13 cellular contexts compared by ENCODE assay signal in the genomic region with DNA sequence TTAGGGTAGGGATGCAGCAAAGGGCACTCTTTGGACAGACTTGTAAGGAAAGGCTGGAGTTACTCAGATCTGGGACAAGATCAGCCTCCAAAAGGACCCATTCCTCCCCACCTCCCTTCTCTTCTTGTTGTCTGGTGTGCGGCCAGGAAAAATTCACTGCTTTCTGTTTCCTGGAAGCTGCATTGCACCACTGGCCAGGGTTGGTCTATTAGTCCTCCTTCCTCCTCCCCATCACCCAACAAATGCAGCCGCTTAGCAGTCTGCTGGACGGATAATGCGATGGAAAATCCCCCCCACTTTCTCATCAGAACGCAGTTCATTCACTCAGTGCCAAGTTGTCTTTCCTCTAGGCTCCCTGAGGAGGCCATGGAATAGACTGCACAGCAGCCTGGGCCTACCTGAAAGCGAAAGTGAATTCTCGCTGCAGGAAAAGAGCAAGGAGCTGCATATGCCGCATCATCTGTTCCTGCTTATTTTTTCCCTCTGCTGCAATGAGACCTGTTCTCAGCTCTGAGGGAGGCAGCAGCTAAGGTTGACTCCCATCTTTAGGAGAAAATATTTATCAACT.
DNase-seq lines count a peak whose midpoint lies in the region; ATAC-seq, FAIRE-seq and TF ChIP-seq lines count a peak whose summit lies in the region.
"Had no signal": no experiment of that assay in that cellular context is flagged by ENCODE, and none has a peak within 500 bp of the region (broad histone marks: within the 10 kb centered on the region; RNA-seq: fewer than 3 reads in every experiment).

No MANE protein-coding gene starts in this region.

- H3K4me1 ChIP-seq in IMR-90 (ENCODE audit: control insufficient read depth, insufficient read depth, low read length), result peaks cover 4% of the 10 kb centered on the region
- H3K4me1 ChIP-seq in endothelial cell of umbilical vein (ENCODE audit: control insufficient read depth, extremely low read depth, insufficient read depth, low read length), result peaks cover 22% of the 10 kb centered on the region

- H3K4me1 Mint-ChIP-seq in nephron (peaks cover 8% of the 10 kb centered on the region), CD14-positive monocyte (no peaks in the 10 kb centered on the region)

- H3K27ac ChIP-seq in IMR-90 (ENCODE audit: insufficient read depth, low read length) (no peak overlapping the region), endothelial cell of umbilical vein (ENCODE audit: insufficient read depth, low read depth, low read length) (no peak overlapping the region)

- H3K18ac ChIP-seq in IMR-90 (ENCODE audit: low read depth, low read length), result no peak overlapping the region

- peak overlapping the region; percentile 54; the same call in 1 of the 3 replicates for H2BK15ac ChIP-seq in IMR-90 (ENCODE audit: low read depth, low read length)

- H2AFZ ChIP-seq in IMR-90 (replicated peaks; ENCODE audit: low read length, poor library complexity), result peak overlapping the region; percentile 75
- H2AFZ ChIP-seq in endothelial cell of umbilical vein (ENCODE audit: low read depth, low read length), result peak overlapping the region; percentile 84

- no peak for TF ChIP-seq RAD21 in IMR-90 (IDR thresholded peaks at IDR 0.05; ENCODE audit: low read length)

- TF ChIP-seq CTCF in IMR-90 (conservative IDR thresholded peaks at IDR 0.05; ENCODE audit: low read depth, low read length) (no peak), endothelial cell of umbilical vein (IDR thresholded peaks at IDR 0.05; ENCODE audit: extremely low read depth in 1 of 2, insufficient read depth in 1 of 2, low read depth in 1 of 2, low read length in 2 of 2) (no peak), nephron (IDR thresholded peaks at IDR 0.05; ENCODE audit: unreplicated experiment in 3 of 3) (no peak), CD14-positive monocyte (IDR thresholded peaks at IDR 0.05) (no peak)

- no peaks in the 10 kb centered on the region for H3K79me2 ChIP-seq in endothelial cell of umbilical vein (ENCODE audit: control insufficient read depth, insufficient read depth, low read length)

- WGBS in IMR-90 (ENCODE audit: extremely low coverage in 2 of 2, insufficient read length in 1 of 2), 2 experiments, result 91% methylated on average over 4 of the region's 8 CpGs; no CpG with 5 or more reads in 1 of the 2 experiments

- no peak overlapping the region for H3K4me2 ChIP-seq in IMR-90 (ENCODE audit: low read depth, low read length)
- peak overlapping the region; percentile 57 for H3K4me2 ChIP-seq in endothelial cell of umbilical vein (ENCODE audit: insufficient read depth, low read length)

- CTCF ChIA-PET in IMR-90 (lab: Yijun Ruan, JAX) (no interaction called here), endothelial cell of umbilical vein (lab: Charles Lee) (interaction anchor here (0.8 to 0.9 kb wide), 2 partner anchors 53 to 923 kb away, joined by 3 read pairs; no protein-coding TSS in a partner anchor), HEK293T (lab: Yijun Ruan, JAX) (no interaction called here)

- DNase-seq in AG20443 (ENCODE audit: low spot score) (peak; percentile 72), IMR-90 (peak; percentile 29), endothelial cell of umbilical vein (ENCODE audit: low read depth, low spot score) (peak; percentile 52), CD14-positive monocyte (ENCODE audit: low spot score) (no peak), COLO829 (ENCODE audit: low spot score) (no peak), HEK293T (ENCODE audit: extremely low spot score) (no peak)
- DNase-seq: activated effector memory CD4-positive, alpha-beta T cell treated with Interleukin-2 at 50 U/mL for 16 hours; NCI-H1436 treated with DMSO at 0.1 percent for 48 hours; stimulated activated CD4-positive, alpha-beta T cell treated with anti-CD3 and anti-CD28 coated beads, Interleukin-15, amount 100 ng/mL, for 24 hours; stimulated activated naive CD4-positive, alpha-beta T cell had no signal

- dilution Hi-C loops in IMR-90 (cut with HindIII; ENCODE audit: low sequenced_read_pairs, unreplicated experiment), result no loop called here
- dilution Hi-C loops in endothelial cell of umbilical vein (cut with MboI; ENCODE audit: extremely low pct_ligation_motif_present, low sequenced_read_pairs), result no loop called here

- peak overlapping the region; percentile 70 for H2AK5ac ChIP-seq in IMR-90 (ENCODE audit: low read depth, low read length)

- peak overlapping the region; percentile 14 to 30; a peak in 3 of 4 replicates for H4K8ac ChIP-seq in IMR-90 (ENCODE audit: low read depth in 2 of 2, low read length in 2 of 2)

- no peak overlapping the region for H2BK5ac ChIP-seq in IMR-90 (ENCODE audit: low read depth, low read length, poor library complexity, severe bottlenecking)

- H2BK120ac ChIP-seq in IMR-90 (ENCODE audit: low read depth, low read length), result peak overlapping the region; percentile 72

- H3K36me3 Mint-ChIP-seq in nephron (ENCODE audit: low read depth) (no peaks in the 10 kb centered on the region), CD14-positive monocyte (no peaks in the 10 kb centered on the region)

- no peaks in the 10 kb centered on the region for H4K20me1 ChIP-seq in IMR-90 (ENCODE audit: insufficient read depth, low read length)
- no peaks in the 10 kb centered on the region for H4K20me1 ChIP-seq in endothelial cell of umbilical vein (replicated peaks; ENCODE audit: control insufficient read depth, extremely low read depth, insufficient read depth, low read length)

- H4K5ac ChIP-seq in IMR-90 (ENCODE audit: low read depth, low read length), result 0 out of 2 replicates have a peak overlapping the region, but pooled peaks have one; percentile 2

- H3K9me3 Mint-ChIP-seq in nephron, result no peaks in the 10 kb centered on the region
- peaks cover 1 to 8% (median 2%) of the 10 kb centered on the region in 7 donors for H3K9me3 Mint-ChIP-seq in CD14-positive monocyte

- H2AK9ac ChIP-seq in IMR-90 (replicated peaks; ENCODE audit: low read depth, low read length, poor library complexity), result no peak overlapping the region

- peak overlapping the region; percentile 32; the same call in 1 of the 2 replicates for H2BK20ac ChIP-seq in IMR-90 (ENCODE audit: low read depth, low read length)

- peak; percentile 18 for FAIRE-seq in endothelial cell of umbilical vein (lab: Jason Lieb, UNC)
- FAIRE-seq: GM12892 had no signal

- in situ Hi-C loops in IMR-90 (cut with MboI; ENCODE audit: low sequenced_read_pairs), result no loop called here

- H3K27me3 ChIP-seq in IMR-90 (ENCODE audit: control insufficient read depth, insufficient read depth, low read length), result no peaks in the 10 kb centered on the region
- no peaks in the 10 kb centered on the region for H3K27me3 ChIP-seq in endothelial cell of umbilical vein (ENCODE audit: control insufficient read depth in 2 of 2, insufficient read depth in 2 of 2, low read length in 2 of 2)

- peaks cover 3% of the 10 kb centered on the region for H3K27me3 Mint-ChIP-seq in nephron (ENCODE audit: low read depth)
- no peaks in the 10 kb centered on the region for H3K27me3 Mint-ChIP-seq in CD14-positive monocyte (ENCODE audit: low read depth in 3 of 3)

- intact Hi-C loops in IMR-90 (cut with micrococcal nuclease) (no loop called here), endothelial cell of umbilical vein (cut with micrococcal nuclease) (no loop called here), CD14-positive monocyte (cut with micrococcal nuclease) (no loop called here)

- BruUV-seq in IMR-90 (replicated peaks; lab: Mats Ljungman, UMichigan), result no TSS peak
- no TSS peak for BruUV-seq in endothelial cell of umbilical vein (replicated peaks; lab: Mats Ljungman, UMichigan)

- no peaks in the 10 kb centered on the region for H3K79me1 ChIP-seq in IMR-90 (ENCODE audit: low read depth in 1 of 2, low read length in 2 of 2)

- H3K23ac ChIP-seq in IMR-90 (ENCODE audit: low read depth, low read length), result 0 out of 2 replicates have a peak overlapping the region, but pooled peaks have one; percentile 9

- peak overlapping the region; percentile 59; the same call in 1 of the 2 replicates for H4K91ac ChIP-seq in IMR-90 (ENCODE audit: insufficient read depth, low read depth, low read length)

- H3K9me3 ChIP-seq in IMR-90 (ENCODE audit: control insufficient read depth, insufficient read depth, low read length) (no peaks in the 10 kb centered on the region), endothelial cell of umbilical vein (replicated peaks; ENCODE audit: control insufficient read depth, insufficient read depth, low read length) (no peaks in the 10 kb centered on the region)

- ATAC-seq in IMR-90 (ENCODE audit: low read depth), result peak; percentile 12; the same call in 1 of the 2 replicates
- no peak for ATAC-seq in GM21515 (IDR thresholded peaks at IDR 0.05; ENCODE audit: unreplicated experiment)

- peak overlapping the region; percentile 15 for H3K4ac ChIP-seq in IMR-90 (ENCODE audit: low read depth, low read length)

- no peak for TF ChIP-seq POLR2A in IMR-90 (IDR thresholded peaks at IDR 0.05; ENCODE audit: low read depth, low read length)
- no peak for TF ChIP-seq POLR2A in endothelial cell of umbilical vein (IDR thresholded peaks at IDR 0.05; ENCODE audit: low read depth, low read length)

- H3K4me3 ChIP-seq in IMR-90 (ENCODE audit: insufficient read depth, low read depth, low read length), result no peak overlapping the region
- peak overlapping the region in 1 of 3 experiments; percentile 43 for H3K4me3 ChIP-seq in endothelial cell of umbilical vein (replicated peaks in 1 of 3; ENCODE audit: insufficient read depth in 1 of 3, low read depth in 1 of 3, low read length in 3 of 3)

- POLR2A ChIA-PET in IMR-90 (lab: Charles Lee; ENCODE audit: unreplicated experiment) (no interaction called here), endothelial cell of umbilical vein (lab: Charles Lee) (no interaction called here), HEK293T (lab: Yijun Ruan, JAX) (no interaction called here)

- H3K9me1 ChIP-seq in IMR-90 (ENCODE audit: insufficient read depth, low read length), result no peaks in the 10 kb centered on the region; the same call in 1 of the 2 replicates
- no peaks in the 10 kb centered on the region for H3K9me1 ChIP-seq in endothelial cell of umbilical vein (replicated peaks; ENCODE audit: control insufficient read depth, extremely low read depth, insufficient read depth, low read length)

- H3K36me3 ChIP-seq in IMR-90 (ENCODE audit: control insufficient read depth, insufficient read depth, low read length), result no peaks in the 10 kb centered on the region
- no peaks in the 10 kb centered on the region for H3K36me3 ChIP-seq in endothelial cell of umbilical vein (ENCODE audit: control insufficient read depth in 2 of 2, extremely low read depth in 1 of 2, insufficient read depth in 2 of 2, low read length in 2 of 2)

- no peak overlapping the region for H3K56ac ChIP-seq in IMR-90 (ENCODE audit: extremely low read depth, insufficient read depth, low read length)

- H3K27ac Mint-ChIP-seq in nephron (peak overlapping the region; percentile 21 to 45 (median 43)), CD14-positive monocyte (no peak overlapping the region)

- H3K4me3 Mint-ChIP-seq in nephron (peak overlapping the region in 2 of 3 experiments; percentile 49 to 60), CD14-positive monocyte (no peak overlapping the region)

- H3K9ac ChIP-seq in IMR-90 (ENCODE audit: low read depth, low read length) (no peak overlapping the region), endothelial cell of umbilical vein (replicated peaks; ENCODE audit: extremely low read depth, insufficient read depth, low read length) (peak overlapping the region; percentile 20)

- H3K14ac ChIP-seq in IMR-90 (replicated peaks; ENCODE audit: low read depth, low read length), result peak overlapping the region; percentile 36; the same call in 1 of the 2 replicates

Comparison
In these comparisons a context has a peak if more than half of its experiments do, and no peak if none do; other contexts are left out.
1. DNase-seq: peak in AG20443 (single experiment), IMR-90 (single experiment) and endothelial cell of umbilical vein (single experiment); none in CD14-positive monocyte (single experiment), COLO829 (single experiment) and HEK293T (single experiment).
2. H3K27ac Mint-ChIP-seq: peak in nephron (3 of 3); none in CD14-positive monocyte (0 of 7).
3. H3K4me3 Mint-ChIP-seq: peak in nephron (2 of 3); none in CD14-positive monocyte (0 of 2).